Comparison of ENCODE assay signal across 1 cellular context in genomic region chr3:187662848-187663407, GRCh38.
TF ChIP-seq lines count a peak whose summit lies in the region.

No MANE protein-coding gene starts in this region.

TF ChIP-seq in SK-N-SH, 30 proteins besides CTCF, POLR2A, EP300 and RAD21 (continued from another document):
- TF ChIP-seq MAX (IDR thresholded peaks at IDR 0.05; ENCODE audit: low read depth), result no peak
- no peak for TF ChIP-seq FOXJ3 (CRISPR knock-in tag; IDR thresholded peaks at IDR 0.05)
- TF ChIP-seq TCF12 (IDR thresholded peaks at IDR 0.05), result no peak
- TF ChIP-seq SIN3A (IDR thresholded peaks at IDR 0.05; ENCODE audit: borderline replicate concordance, low read depth, low read length), result no peak
- no peak for TF ChIP-seq POLR2AphosphoS5 (IDR thresholded peaks at IDR 0.05; ENCODE audit: low read depth, low read length)
- TF ChIP-seq ZBTB33 (IDR thresholded peaks at IDR 0.05; ENCODE audit: borderline replicate concordance, low read depth), result no peak
- TF ChIP-seq PBX3 (IDR thresholded peaks at IDR 0.05), result no peak
- TF ChIP-seq CHD2 (IDR thresholded peaks at IDR 0.05; ENCODE audit: low read length, partially characterized antibody), result no peak
- TF ChIP-seq RCOR1 (IDR thresholded peaks at IDR 0.05; ENCODE audit: low read length), result no peak
- TF ChIP-seq TEAD4 (IDR thresholded peaks at IDR 0.05; ENCODE audit: borderline replicate concordance, insufficient read depth), result no peak
- TF ChIP-seq RXRA (IDR thresholded peaks at IDR 0.05; ENCODE audit: borderline replicate concordance, low read depth), result no peak
- TF ChIP-seq NFIC (IDR thresholded peaks at IDR 0.05; ENCODE audit: borderline replicate concordance), result no peak
